ENCODE assay signal across 8 cellular contexts in the genomic region with DNA sequence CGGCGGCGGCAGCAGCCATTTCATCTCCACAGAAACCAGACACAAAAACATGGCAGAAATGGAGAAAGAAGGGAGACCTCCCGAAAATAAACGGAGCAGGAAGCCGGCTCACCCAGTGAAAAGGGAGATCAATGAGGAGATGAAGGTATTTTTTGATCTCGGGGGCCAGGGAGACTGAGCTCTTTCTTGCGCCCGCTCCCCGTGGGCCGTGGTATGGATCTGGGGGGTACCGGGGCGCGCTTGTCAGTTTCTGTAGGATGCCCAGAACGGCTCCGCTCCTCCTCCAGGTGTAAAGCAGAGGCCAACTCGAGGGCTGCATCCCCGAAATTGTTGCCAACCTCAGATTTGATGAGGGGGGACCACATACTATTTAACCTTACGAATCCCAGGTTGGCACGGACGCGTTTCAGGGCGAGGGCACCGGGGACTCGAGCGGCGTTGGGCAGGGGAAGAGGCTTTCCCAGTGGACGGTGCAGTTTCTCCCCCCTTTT. TPM values are rescaled to one million over a fixed set of nuclear protein-coding genes. Genes with fewer than 3 reads are reported as not detected.
DNase-seq lines count a peak whose midpoint lies in the region; ATAC-seq and TF ChIP-seq lines count a peak whose summit lies in the region.

No MANE protein-coding gene starts in this region.

- H3K27me3 Mint-ChIP-seq in activated CD4-positive, alpha-beta T cell treated with anti-CD3 and anti-CD28 coated beads for 36 hours = peaks cover 41% of the 10 kb centered on the region
- peaks cover 33% of the 10 kb centered on the region for H3K27me3 Mint-ChIP-seq in activated CD8-positive, alpha-beta T cell treated with anti-CD3 and anti-CD28 coated beads for 36 hours

- TF ChIP-seq CTCF in activated CD8-positive, alpha-beta T cell treated with anti-CD3 and anti-CD28 coated beads for 36 hours (IDR thresholded peaks at IDR 0.05) = no peak
- TF ChIP-seq CTCF in right atrium auricular region (IDR thresholded peaks at IDR 0.05) = peak in 1 of 2 donors; percentile 15

- POLR2A ChIA-PET in activated CD4-positive, alpha-beta T cell treated with anti-CD3 and anti-CD28 coated beads for 36 hours (lab: Charles Lee) = no interaction called here
- POLR2A ChIA-PET in activated CD8-positive, alpha-beta T cell treated with anti-CD3 and anti-CD28 coated beads for 36 hours (lab: Charles Lee) = interaction anchor here (0.5 to 1.5 kb wide), 3 partner anchors 30 to 948 kb away, joined by 3 to 5 read pairs (median 5); partner anchors contain the start of gene PDSS2

- H3K36me3 Mint-ChIP-seq in activated CD4-positive, alpha-beta T cell treated with anti-CD3 and anti-CD28 coated beads for 36 hours (ENCODE audit: low read depth) = peaks cover 3% of the 10 kb centered on the region
- no peaks in the 10 kb centered on the region for H3K36me3 Mint-ChIP-seq in activated CD8-positive, alpha-beta T cell treated with anti-CD3 and anti-CD28 coated beads for 36 hours (ENCODE audit: low read depth)

- H3K9me3 Mint-ChIP-seq in activated CD4-positive, alpha-beta T cell treated with anti-CD3 and anti-CD28 coated beads for 36 hours (ENCODE audit: low read depth) = no peaks in the 10 kb centered on the region
- no peaks in the 10 kb centered on the region for H3K9me3 Mint-ChIP-seq in activated CD8-positive, alpha-beta T cell treated with anti-CD3 and anti-CD28 coated beads for 36 hours

- peaks cover 26% of the 10 kb centered on the region for H3K4me1 Mint-ChIP-seq in activated CD4-positive, alpha-beta T cell treated with anti-CD3 and anti-CD28 coated beads for 36 hours
- peaks cover 15% of the 10 kb centered on the region for H3K4me1 Mint-ChIP-seq in activated CD8-positive, alpha-beta T cell treated with anti-CD3 and anti-CD28 coated beads for 36 hours (ENCODE audit: low read depth)

- no peaks in the 10 kb centered on the region for H3K36me3 ChIP-seq in right atrium auricular region

- CTCF ChIA-PET in activated CD4-positive, alpha-beta T cell treated with anti-CD3 and anti-CD28 coated beads for 36 hours (lab: Charles Lee) = no interaction called here
- CTCF ChIA-PET in activated CD8-positive, alpha-beta T cell treated with anti-CD3 and anti-CD28 coated beads for 36 hours (lab: Charles Lee) = interaction anchor here (0.5 to 2.2 kb wide), 4 partner anchors 11 to 173 kb away, joined by 3 to 7 read pairs (median 4); no protein-coding TSS in a partner anchor

- H3K4me3 Mint-ChIP-seq in activated CD4-positive, alpha-beta T cell treated with anti-CD3 and anti-CD28 coated beads for 36 hours = peak overlapping the region; percentile 79
- peak overlapping the region; percentile 76 for H3K4me3 Mint-ChIP-seq in activated CD8-positive, alpha-beta T cell treated with anti-CD3 and anti-CD28 coated beads for 36 hours

- no peak overlapping the region for H3K27ac Mint-ChIP-seq in activated CD4-positive, alpha-beta T cell treated with anti-CD3 and anti-CD28 coated beads for 36 hours
- H3K27ac Mint-ChIP-seq in activated CD8-positive, alpha-beta T cell treated with anti-CD3 and anti-CD28 coated beads for 36 hours = no peak overlapping the region

- H3K27me3 ChIP-seq in right atrium auricular region = no peaks in the 10 kb centered on the region

- DNase-seq in activated CD4-positive, alpha-beta T cell treated with anti-CD3 and anti-CD28 coated beads for 36 hours = peak; percentile 21
- no peak for DNase-seq in activated CD4-positive, alpha-beta T cell treated with anti-CD3 and anti-CD28 coated beads for 48 hours
- peak; percentile 17 for DNase-seq in activated CD8-positive, alpha-beta T cell treated with anti-CD3 and anti-CD28 coated beads for 36 hours
- no peak for DNase-seq in right atrium auricular region (ENCODE audit: low spot score)
- DNase-seq in skeletal muscle cell (ENCODE audit: low read depth) = no peak
- no peak for DNase-seq in T1000 (lab: John Stamatoyannopoulos, UW)

- peaks cover 0 to 52% of the 10 kb centered on the region in 2 donors for H3K4me1 ChIP-seq in right atrium auricular region

- H3K9me3 ChIP-seq in right atrium auricular region = no peaks in the 10 kb centered on the region

- peak overlapping the region; percentile 91 for H3K27ac ChIP-seq in right atrium auricular region

- peak; percentile 9 for ATAC-seq in activated CD4-positive, alpha-beta T cell treated with anti-CD3 and anti-CD28 coated beads for 36 hours
- ATAC-seq in activated CD8-positive, alpha-beta T cell treated with anti-CD3 and anti-CD28 coated beads for 36 hours = peak; percentile 12
- ATAC-seq in GM19467 (IDR thresholded peaks at IDR 0.05; ENCODE audit: unreplicated experiment) (no peak), GM18868 (IDR thresholded peaks at IDR 0.05; ENCODE audit: unreplicated experiment) (no peak)

- H3K4me3 ChIP-seq in right atrium auricular region (peak overlapping the region; percentile 80 to 81), skeletal muscle cell (ENCODE audit: low read depth, low read length) (peak overlapping the region; percentile 70)

- intact Hi-C loops in activated CD4-positive, alpha-beta T cell treated with anti-CD3 and anti-CD28 coated beads for 36 hours (cut with DNase I, micrococcal nuclease) = loop anchor here (1.0 to 10.0 kb wide), 5 partner anchors 31 to 376 kb away; partner anchors contain the start of genes BEND3 (in 1 of the 2) and PDSS2 (in 1 of the 2)
- intact Hi-C loops in activated CD8-positive, alpha-beta T cell treated with anti-CD3 and anti-CD28 coated beads for 36 hours (cut with micrococcal nuclease) = no loop called here

RNA-seq across cellular contexts. Expression of gene SOBP, which starts 0.7 kb away (rescaled TPM):
- under 1 TPM; 0.23 to 0.49 TPM for total RNA-seq in activated CD4-positive, alpha-beta T cell treated with anti-CD3 and anti-CD28 coated beads for 36 hours
- 1 to 10 TPM in 1 of 2 experiments, under 1 TPM in 1; 0.77 to 1.1 TPM for total RNA-seq in activated CD8-positive, alpha-beta T cell treated with anti-CD3 and anti-CD28 coated beads for 36 hours
- 1 to 10 TPM; 8.2 to 8.5 TPM for total RNA-seq in right atrium auricular region

RNA-seq across cellular contexts. Expression of gene PDSS2, which starts 31.2 kb away (rescaled TPM):
- 10 to 100 TPM; 11.4 to 11.7 TPM for total RNA-seq in activated CD4-positive, alpha-beta T cell treated with anti-CD3 and anti-CD28 coated beads for 36 hours
- 10 to 100 TPM; 13.2 to 14.8 TPM for total RNA-seq in activated CD8-positive, alpha-beta T cell treated with anti-CD3 and anti-CD28 coated beads for 36 hours
- 10 to 100 TPM in 1 of 2 donors, 1 to 10 TPM in 1; 8.8 to 18.2 TPM for total RNA-seq in right atrium auricular region

Comparison
In these comparisons a context has a peak if more than half of its experiments do, and no peak if none do; other contexts are left out.
1. DNase-seq: peak in activated CD4-positive, alpha-beta T cell treated with anti-CD3 and anti-CD28 coated beads for 36 hours (single experiment) and activated CD8-positive, alpha-beta T cell treated with anti-CD3 and anti-CD28 coated beads for 36 hours (single experiment); none in activated CD4-positive, alpha-beta T cell treated with anti-CD3 and anti-CD28 coated beads for 48 hours (single experiment), right atrium auricular region (single experiment), skeletal muscle cell (single experiment) and T1000 (single experiment).
2. ATAC-seq: peak in activated CD4-positive, alpha-beta T cell treated with anti-CD3 and anti-CD28 coated beads for 36 hours (single experiment) and activated CD8-positive, alpha-beta T cell treated with anti-CD3 and anti-CD28 coated beads for 36 hours (single experiment); none in GM19467 (single experiment) and GM18868 (single experiment).
3. RNA of gene SOBP, which starts 0.7 kb away (total RNA-seq): 8.2 to 8.5 TPM in right atrium auricular region; 0.77 to 1.1 TPM in activated CD8-positive, alpha-beta T cell treated with anti-CD3 and anti-CD28 coated beads for 36 hours and 0.23 to 0.49 TPM in activated CD4-positive, alpha-beta T cell treated with anti-CD3 and anti-CD28 coated beads for 36 hours; every median in the first group is over 4 times any median in the second.